In the genomic region with DNA sequence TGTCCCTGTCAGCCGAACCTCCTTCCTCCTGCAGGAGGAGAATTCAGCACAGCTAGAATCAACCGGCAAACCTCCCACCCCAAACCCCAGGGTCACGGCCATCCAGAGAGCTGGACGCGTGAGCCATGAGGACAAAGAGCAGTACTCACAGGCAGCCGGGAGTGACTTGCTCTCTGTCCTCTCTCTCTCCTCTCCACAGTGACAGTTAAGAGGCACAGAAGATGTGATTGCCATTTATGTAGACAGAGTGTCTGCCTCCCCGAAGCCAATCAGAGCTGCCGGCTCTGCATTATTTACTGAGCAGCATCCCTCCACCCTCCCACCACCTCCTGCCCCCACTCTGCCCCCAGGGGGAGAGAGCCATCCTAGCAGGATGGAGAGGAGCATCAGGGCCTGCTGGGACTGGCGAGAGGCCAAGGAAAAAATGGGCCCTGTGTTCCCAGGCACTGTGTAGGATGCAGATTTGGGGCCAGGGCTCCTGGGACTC, we compare ENCODE assay signal across 1 cellular context.
TF ChIP-seq lines count a peak whose summit lies in the region.

No MANE protein-coding gene starts in this region.

TF ChIP-seq in HepG2, 621 proteins besides CTCF, POLR2A, EP300 and RAD21 (continued from another document and continues in another):
- TF ChIP-seq, protein P1, sequence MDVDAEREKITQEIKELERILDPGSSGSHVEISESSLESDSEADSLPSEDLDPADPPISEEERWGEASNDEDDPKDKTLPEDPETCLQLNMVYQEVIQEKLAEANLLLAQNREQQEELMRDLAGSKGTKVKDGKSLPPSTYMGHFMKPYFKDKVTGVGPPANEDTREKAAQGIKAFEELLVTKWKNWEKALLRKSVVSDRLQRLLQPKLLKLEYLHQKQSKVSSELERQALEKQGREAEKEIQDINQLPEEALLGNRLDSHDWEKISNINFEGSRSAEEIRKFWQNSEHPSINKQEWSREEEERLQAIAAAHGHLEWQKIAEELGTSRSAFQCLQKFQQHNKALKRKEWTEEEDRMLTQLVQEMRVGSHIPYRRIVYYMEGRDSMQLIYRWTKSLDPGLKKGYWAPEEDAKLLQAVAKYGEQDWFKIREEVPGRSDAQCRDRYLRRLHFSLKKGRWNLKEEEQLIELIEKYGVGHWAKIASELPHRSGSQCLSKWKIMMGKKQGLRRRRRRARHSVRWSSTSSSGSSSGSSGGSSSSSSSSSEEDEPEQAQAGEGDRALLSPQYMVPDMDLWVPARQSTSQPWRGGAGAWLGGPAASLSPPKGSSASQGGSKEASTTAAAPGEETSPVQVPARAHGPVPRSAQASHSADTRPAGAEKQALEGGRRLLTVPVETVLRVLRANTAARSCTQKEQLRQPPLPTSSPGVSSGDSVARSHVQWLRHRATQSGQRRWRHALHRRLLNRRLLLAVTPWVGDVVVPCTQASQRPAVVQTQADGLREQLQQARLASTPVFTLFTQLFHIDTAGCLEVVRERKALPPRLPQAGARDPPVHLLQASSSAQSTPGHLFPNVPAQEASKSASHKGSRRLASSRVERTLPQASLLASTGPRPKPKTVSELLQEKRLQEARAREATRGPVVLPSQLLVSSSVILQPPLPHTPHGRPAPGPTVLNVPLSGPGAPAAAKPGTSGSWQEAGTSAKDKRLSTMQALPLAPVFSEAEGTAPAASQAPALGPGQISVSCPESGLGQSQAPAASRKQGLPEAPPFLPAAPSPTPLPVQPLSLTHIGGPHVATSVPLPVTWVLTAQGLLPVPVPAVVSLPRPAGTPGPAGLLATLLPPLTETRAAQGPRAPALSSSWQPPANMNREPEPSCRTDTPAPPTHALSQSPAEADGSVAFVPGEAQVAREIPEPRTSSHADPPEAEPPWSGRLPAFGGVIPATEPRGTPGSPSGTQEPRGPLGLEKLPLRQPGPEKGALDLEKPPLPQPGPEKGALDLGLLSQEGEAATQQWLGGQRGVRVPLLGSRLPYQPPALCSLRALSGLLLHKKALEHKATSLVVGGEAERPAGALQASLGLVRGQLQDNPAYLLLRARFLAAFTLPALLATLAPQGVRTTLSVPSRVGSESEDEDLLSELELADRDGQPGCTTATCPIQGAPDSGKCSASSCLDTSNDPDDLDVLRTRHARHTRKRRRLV (CRISPR knock-in tag; IDR thresholded peaks at IDR 0.05) = no peak
- TF ChIP-seq, protein P2, sequence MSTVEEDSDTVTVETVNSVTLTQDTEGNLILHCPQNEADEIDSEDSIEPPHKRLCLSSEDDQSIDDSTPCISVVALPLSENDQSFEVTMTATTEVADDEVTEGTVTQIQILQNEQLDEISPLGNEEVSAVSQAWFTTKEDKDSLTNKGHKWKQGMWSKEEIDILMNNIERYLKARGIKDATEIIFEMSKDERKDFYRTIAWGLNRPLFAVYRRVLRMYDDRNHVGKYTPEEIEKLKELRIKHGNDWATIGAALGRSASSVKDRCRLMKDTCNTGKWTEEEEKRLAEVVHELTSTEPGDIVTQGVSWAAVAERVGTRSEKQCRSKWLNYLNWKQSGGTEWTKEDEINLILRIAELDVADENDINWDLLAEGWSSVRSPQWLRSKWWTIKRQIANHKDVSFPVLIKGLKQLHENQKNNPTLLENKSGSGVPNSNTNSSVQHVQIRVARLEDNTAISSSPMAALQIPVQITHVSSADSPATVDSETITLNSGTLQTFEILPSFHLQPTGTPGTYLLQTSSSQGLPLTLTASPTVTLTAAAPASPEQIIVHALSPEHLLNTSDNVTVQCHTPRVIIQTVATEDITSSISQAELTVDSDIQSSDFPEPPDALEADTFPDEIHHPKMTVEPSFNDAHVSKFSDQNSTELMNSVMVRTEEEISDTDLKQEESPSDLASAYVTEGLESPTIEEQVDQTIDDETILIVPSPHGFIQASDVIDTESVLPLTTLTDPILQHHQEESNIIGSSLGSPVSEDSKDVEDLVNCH (CRISPR knock-in tag; IDR thresholded peaks at IDR 0.05) = no peak
- TF ChIP-seq ARID5B (CRISPR knock-in tag; IDR thresholded peaks at IDR 0.05) = peak; percentile 78
- no peak for TF ChIP-seq ZSCAN21 (CRISPR knock-in tag; IDR thresholded peaks at IDR 0.05; ENCODE audit: borderline replicate concordance)
- TF ChIP-seq ZNF160 (CRISPR knock-in tag; IDR thresholded peaks at IDR 0.05) = no peak
- TF ChIP-seq ZBTB21 (CRISPR knock-in tag; IDR thresholded peaks at IDR 0.05) = no peak
- peak; percentile 67; the same call in 1 of the 2 replicates for TF ChIP-seq ESRRA (CRISPR knock-in tag; IDR thresholded peaks at IDR 0.05; ENCODE audit: low read depth)
- TF ChIP-seq ZNF687 (CRISPR knock-in tag; IDR thresholded peaks at IDR 0.05) = peak; percentile 74
- TF ChIP-seq, protein P3, sequence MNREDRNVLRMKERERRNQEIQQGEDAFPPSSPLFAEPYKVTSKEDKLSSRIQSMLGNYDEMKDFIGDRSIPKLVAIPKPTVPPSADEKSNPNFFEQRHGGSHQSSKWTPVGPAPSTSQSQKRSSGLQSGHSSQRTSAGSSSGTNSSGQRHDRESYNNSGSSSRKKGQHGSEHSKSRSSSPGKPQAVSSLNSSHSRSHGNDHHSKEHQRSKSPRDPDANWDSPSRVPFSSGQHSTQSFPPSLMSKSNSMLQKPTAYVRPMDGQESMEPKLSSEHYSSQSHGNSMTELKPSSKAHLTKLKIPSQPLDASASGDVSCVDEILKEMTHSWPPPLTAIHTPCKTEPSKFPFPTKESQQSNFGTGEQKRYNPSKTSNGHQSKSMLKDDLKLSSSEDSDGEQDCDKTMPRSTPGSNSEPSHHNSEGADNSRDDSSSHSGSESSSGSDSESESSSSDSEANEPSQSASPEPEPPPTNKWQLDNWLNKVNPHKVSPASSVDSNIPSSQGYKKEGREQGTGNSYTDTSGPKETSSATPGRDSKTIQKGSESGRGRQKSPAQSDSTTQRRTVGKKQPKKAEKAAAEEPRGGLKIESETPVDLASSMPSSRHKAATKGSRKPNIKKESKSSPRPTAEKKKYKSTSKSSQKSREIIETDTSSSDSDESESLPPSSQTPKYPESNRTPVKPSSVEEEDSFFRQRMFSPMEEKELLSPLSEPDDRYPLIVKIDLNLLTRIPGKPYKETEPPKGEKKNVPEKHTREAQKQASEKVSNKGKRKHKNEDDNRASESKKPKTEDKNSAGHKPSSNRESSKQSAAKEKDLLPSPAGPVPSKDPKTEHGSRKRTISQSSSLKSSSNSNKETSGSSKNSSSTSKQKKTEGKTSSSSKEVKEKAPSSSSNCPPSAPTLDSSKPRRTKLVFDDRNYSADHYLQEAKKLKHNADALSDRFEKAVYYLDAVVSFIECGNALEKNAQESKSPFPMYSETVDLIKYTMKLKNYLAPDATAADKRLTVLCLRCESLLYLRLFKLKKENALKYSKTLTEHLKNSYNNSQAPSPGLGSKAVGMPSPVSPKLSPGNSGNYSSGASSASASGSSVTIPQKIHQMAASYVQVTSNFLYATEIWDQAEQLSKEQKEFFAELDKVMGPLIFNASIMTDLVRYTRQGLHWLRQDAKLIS (CRISPR knock-in tag; IDR thresholded peaks at IDR 0.05) = no peak
- TF ChIP-seq SMARCE1 (IDR thresholded peaks at IDR 0.05; ENCODE audit: borderline replicate concordance) = no peak
- no peak for TF ChIP-seq ZNF562 (CRISPR knock-in tag; IDR thresholded peaks at IDR 0.05; ENCODE audit: borderline replicate concordance)
- peak; percentile 74 for TF ChIP-seq ZBTB38 (CRISPR knock-in tag; IDR thresholded peaks at IDR 0.05)
- TF ChIP-seq, protein P4, sequence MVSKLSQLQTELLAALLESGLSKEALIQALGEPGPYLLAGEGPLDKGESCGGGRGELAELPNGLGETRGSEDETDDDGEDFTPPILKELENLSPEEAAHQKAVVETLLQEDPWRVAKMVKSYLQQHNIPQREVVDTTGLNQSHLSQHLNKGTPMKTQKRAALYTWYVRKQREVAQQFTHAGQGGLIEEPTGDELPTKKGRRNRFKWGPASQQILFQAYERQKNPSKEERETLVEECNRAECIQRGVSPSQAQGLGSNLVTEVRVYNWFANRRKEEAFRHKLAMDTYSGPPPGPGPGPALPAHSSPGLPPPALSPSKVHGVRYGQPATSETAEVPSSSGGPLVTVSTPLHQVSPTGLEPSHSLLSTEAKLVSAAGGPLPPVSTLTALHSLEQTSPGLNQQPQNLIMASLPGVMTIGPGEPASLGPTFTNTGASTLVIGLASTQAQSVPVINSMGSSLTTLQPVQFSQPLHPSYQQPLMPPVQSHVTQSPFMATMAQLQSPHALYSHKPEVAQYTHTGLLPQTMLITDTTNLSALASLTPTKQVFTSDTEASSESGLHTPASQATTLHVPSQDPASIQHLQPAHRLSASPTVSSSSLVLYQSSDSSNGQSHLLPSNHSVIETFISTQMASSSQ (IDR thresholded peaks at IDR 0.05; ENCODE audit: low read depth) = no peak
- TF ChIP-seq, protein P4 (CRISPR knock-in tag; IDR thresholded peaks at IDR 0.05; ENCODE audit: borderline replicate concordance) = no peak
- TF ChIP-seq ZNF138 (CRISPR knock-in tag; IDR thresholded peaks at IDR 0.05; ENCODE audit: low read depth) = no peak
- TF ChIP-seq, protein P5, sequence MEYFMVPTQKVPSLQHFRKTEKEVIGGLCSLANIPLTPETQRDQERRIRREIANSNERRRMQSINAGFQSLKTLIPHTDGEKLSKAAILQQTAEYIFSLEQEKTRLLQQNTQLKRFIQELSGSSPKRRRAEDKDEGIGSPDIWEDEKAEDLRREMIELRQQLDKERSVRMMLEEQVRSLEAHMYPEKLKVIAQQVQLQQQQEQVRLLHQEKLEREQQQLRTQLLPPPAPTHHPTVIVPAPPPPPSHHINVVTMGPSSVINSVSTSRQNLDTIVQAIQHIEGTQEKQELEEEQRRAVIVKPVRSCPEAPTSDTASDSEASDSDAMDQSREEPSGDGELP (IDR thresholded peaks at IDR 0.05; ENCODE audit: borderline replicate concordance, low read depth) = peak; percentile 66; the same call in 1 of the 2 replicates
- TF ChIP-seq CREB1 (IDR thresholded peaks at IDR 0.05) = no peak
- TF ChIP-seq CREB1 (CRISPR knock-in tag; IDR thresholded peaks at IDR 0.05) = no peak
- peak; percentile 32; the same call in 1 of the 3 replicates for TF ChIP-seq MXI1 (IDR thresholded peaks at IDR 0.05; ENCODE audit: borderline replicate concordance, low read depth, low read length)
- no peak for TF ChIP-seq NKX3-1 (CRISPR knock-in tag; IDR thresholded peaks at IDR 0.05)
- TF ChIP-seq ZNF263 (CRISPR knock-in tag; IDR thresholded peaks at IDR 0.05) = peak; percentile 32; the same call in 1 of the 2 replicates
- no peak for TF ChIP-seq RFXAP (CRISPR knock-in tag; IDR thresholded peaks at IDR 0.05; ENCODE audit: borderline replicate concordance)
- TF ChIP-seq ADNP (CRISPR knock-in tag; IDR thresholded peaks at IDR 0.05) = no peak
